Comparison of ENCODE assay signal across 8 cellular contexts in the genomic region with DNA sequence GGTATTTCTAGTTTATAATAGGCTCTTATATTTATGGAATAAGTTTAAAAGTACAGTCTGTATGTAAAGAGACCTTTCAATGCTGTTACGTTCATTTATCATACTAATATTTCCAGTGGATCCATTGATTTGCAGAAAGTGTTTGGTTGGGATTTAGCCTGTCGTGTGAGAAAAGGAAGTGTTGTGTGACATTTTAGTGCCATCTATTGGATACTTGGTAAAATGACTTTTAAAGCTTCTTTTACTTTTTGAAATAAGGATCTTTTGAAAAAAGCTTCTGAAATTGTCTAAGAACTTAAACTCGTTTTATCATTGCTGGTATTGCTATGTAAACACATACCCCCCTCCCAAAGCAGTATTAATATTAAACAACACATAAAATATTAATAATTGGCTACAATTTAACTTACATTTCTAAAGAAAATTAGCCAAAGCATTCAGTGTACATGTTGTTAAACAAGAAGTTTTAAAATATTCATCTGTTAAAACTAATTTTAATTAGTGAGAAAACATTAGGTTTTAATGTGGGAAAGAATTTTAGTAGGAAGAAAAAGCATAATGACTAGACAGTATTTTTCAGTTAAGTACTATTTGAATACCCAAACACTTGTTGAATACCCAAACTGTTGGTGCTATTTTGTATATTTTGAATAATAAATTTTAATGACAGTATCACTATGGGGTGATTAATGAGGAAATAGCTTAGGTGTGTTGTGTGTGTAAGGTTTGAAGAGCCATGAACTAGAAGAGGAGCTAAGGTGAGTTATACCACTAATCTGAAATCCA.
DNase-seq lines count a peak whose midpoint lies in the region; ATAC-seq, FAIRE-seq and TF ChIP-seq lines count a peak whose summit lies in the region.

No MANE protein-coding gene starts in this region.

- peaks cover 3% of the 10 kb centered on the region; the same call in 1 of the 2 replicates for H3F3A ChIP-seq in Loucy (ENCODE audit: low read depth)

- H3K4me2 ChIP-seq in DND-41 (ENCODE audit: insufficient read depth, low read length), result no peak overlapping the region
- H3K4me2 ChIP-seq in Loucy (ENCODE audit: low read depth, low read length, poor library complexity, severe bottlenecking), result no peak overlapping the region

- H3K4me1 ChIP-seq in DND-41 (ENCODE audit: insufficient read depth, low read length) (no peaks in the 10 kb centered on the region), Loucy (ENCODE audit: insufficient read depth, low read length, poor library complexity, severe bottlenecking) (peaks cover 9% of the 10 kb centered on the region)

- FAIRE-seq in islet of Langerhans (lab: Jason Lieb, UNC) (peak; percentile 98), urothelium cell line (lab: Jason Lieb, UNC) (no peak)

- H3K36me3 ChIP-seq in DND-41 (ENCODE audit: insufficient read depth, low read length) (peaks cover 40% of the 10 kb centered on the region), Loucy (ENCODE audit: insufficient read depth, low read length) (peaks cover 35% of the 10 kb centered on the region)

- no peaks in the 10 kb centered on the region for H3K27me3 ChIP-seq in DND-41 (ENCODE audit: insufficient read depth, low read length, poor library complexity)
- no peaks in the 10 kb centered on the region for H3K27me3 ChIP-seq in Loucy (ENCODE audit: insufficient read depth, low read length, poor library complexity, severe bottlenecking)

- TF ChIP-seq CTCF in DND-41 (IDR thresholded peaks at IDR 0.05; ENCODE audit: borderline replicate concordance, extremely low read depth, low read length, poor library complexity, severe bottlenecking) (peak; percentile 63), Loucy (conservative IDR thresholded peaks at IDR 0.05; ENCODE audit: low read length) (peak; percentile 71), astrocyte of the spinal cord (IDR thresholded peaks at IDR 0.05; ENCODE audit: low read depth, low read length) (peak; percentile 44)

- H2AFZ ChIP-seq in DND-41 (ENCODE audit: low read depth, low read length) (no peak overlapping the region), Loucy (ENCODE audit: low read length) (no peak overlapping the region)

- no peaks in the 10 kb centered on the region for H3K9me2 ChIP-seq in Loucy (replicated peaks; ENCODE audit: low read depth, low read length)

- ATAC-seq in DND-41 (ENCODE audit: insufficient read depth, low read depth) (peak; percentile 69; the same call in 2 of the 3 replicates), HG03457 (IDR thresholded peaks at IDR 0.05; ENCODE audit: unreplicated experiment) (no peak)

- DNase-seq in DND-41, result no peak
- peak; percentile 64 for DNase-seq in astrocyte of the spinal cord (ENCODE audit: low read depth, low spot score)
- peak; percentile 6 for DNase-seq in urothelium cell line (ENCODE audit: low spot score)
- DNase-seq in amniotic stem cell (lab: John Stamatoyannopoulos, UW), result no peak
- no peak for DNase-seq in activated naive CD4-positive, alpha-beta T cell treated with anti-CD3 and anti-CD28 coated beads, Interleukin-2, amount 50 U/mL, for 16 hours

- H4K20me1 ChIP-seq in DND-41 (ENCODE audit: insufficient read depth, low read length) (peaks cover 36% of the 10 kb centered on the region), Loucy (ENCODE audit: insufficient read depth, low read length, poor library complexity, severe bottlenecking) (peaks cover 40% of the 10 kb centered on the region)

- H3K9me3 ChIP-seq in DND-41 (ENCODE audit: insufficient read depth, low read length, severe bottlenecking) (no peaks in the 10 kb centered on the region), Loucy (ENCODE audit: insufficient read depth, low read depth, low read length) (no peaks in the 10 kb centered on the region)

- no peak overlapping the region for H3K4me3 ChIP-seq in DND-41 (ENCODE audit: low read depth in 1 of 2, low read length in 2 of 2)
- H3K4me3 ChIP-seq in Loucy (ENCODE audit: low read length, poor library complexity, severe bottlenecking), result no peak overlapping the region
- H3K4me3 ChIP-seq in astrocyte of the spinal cord (ENCODE audit: low read depth, low read length), result no peak overlapping the region

- H3K9ac ChIP-seq in DND-41 (ENCODE audit: low read depth, low read length), result no peak overlapping the region
- no peak overlapping the region for H3K9ac ChIP-seq in Loucy (ENCODE audit: low read depth, low read length, poor library complexity, severe bottlenecking)

- H3K79me2 ChIP-seq in DND-41 (ENCODE audit: insufficient read depth, low read length), result peaks cover 39% of the 10 kb centered on the region
- peaks cover 47% of the 10 kb centered on the region for H3K79me2 ChIP-seq in Loucy (ENCODE audit: insufficient read depth, low read length)

- in situ Hi-C loops in astrocyte of the spinal cord (cut with HindIII; ENCODE audit: low sequenced_read_pairs), result no loop called here

- no peak overlapping the region for H3K27ac ChIP-seq in DND-41 (ENCODE audit: low read length)

Comparison
In these comparisons a context has a peak if more than half of its experiments do, and no peak if none do; other contexts are left out.
1. DNase-seq: peak in astrocyte of the spinal cord (single experiment) and urothelium cell line (single experiment); none in DND-41 (single experiment), amniotic stem cell (single experiment) and activated naive CD4-positive, alpha-beta T cell treated with anti-CD3 and anti-CD28 coated beads, Interleukin-2, amount 50 U/mL, for 16 hours (single experiment).
2. Peak in every context shown above with its lines, with median percentiles within 50 percentile points of each other: CTCF ChIP-seq.